In genomic region chr14:54116972-54117371, GRCh38 we compare ENCODE assay signal across 21 cellular contexts.
A peak's percentile ranks its signal among the peaks of the same experiment; 100 is the strongest.
DNase-seq lines count a peak whose midpoint lies in the region; ATAC-seq, FAIRE-seq and TF ChIP-seq lines count a peak whose summit lies in the region.
"Had no signal": no experiment of that assay in that cellular context is flagged by ENCODE, and none has a peak within 500 bp of the region (broad histone marks: within the 10 kb centered on the region; RNA-seq: fewer than 3 reads in every experiment).

No MANE protein-coding gene starts in this region.

- H3K4me1 ChIP-seq in HepG2 (ENCODE audit: insufficient read depth, low read length) (peaks cover 66% of the 10 kb centered on the region), right lobe of liver (peaks cover 0 to 2% (median 0%) of the 10 kb centered on the region in 4 donors), SJSA1 (replicated peaks) (peaks cover 31% of the 10 kb centered on the region)
- no peaks in the 10 kb centered on the region for H3K4me1 ChIP-seq in CD8-positive, alpha-beta memory T cell (ENCODE audit: insufficient read depth, low read length)
- H3K4me1 ChIP-seq: BLaER1 treated with 17β-estradiol and CSF1 and Interleukin-3, amounts not matched to agents 10 nM and 100 nM; gastroesophageal sphincter; right atrium auricular region had no signal

- no peaks in the 10 kb centered on the region for H3K79me2 ChIP-seq in HepG2 (ENCODE audit: insufficient read depth, low read length)

- TF ChIP-seq CTCF in HepG2 (CRISPR knock-in tag; IDR thresholded peaks at IDR 0.05), result no peak
- TF ChIP-seq CTCF in right lobe of liver (IDR thresholded peaks at IDR 0.05), result no peak
- TF ChIP-seq CTCF in fibroblast of mammary gland (conservative IDR thresholded peaks at IDR 0.05; ENCODE audit: control insufficient read depth, insufficient read depth, low read depth, low read length), result no peak

- ATAC-seq in HepG2, result no peak
- no peak for ATAC-seq in right lobe of liver
- ATAC-seq in HG02798 (IDR thresholded peaks at IDR 0.05; ENCODE audit: poor library complexity, unreplicated experiment), result no peak
- no peak for ATAC-seq in HG03108 (IDR thresholded peaks at IDR 0.05; ENCODE audit: unreplicated experiment)
- ATAC-seq: activated CD8-positive, alpha-beta memory T cell treated with anti-CD3 and anti-CD28 coated beads, Interleukin-2, amount 10 ng/mL, durations not matched to agents 7 days and 5 days; gastroesophageal sphincter had no signal

- no peak overlapping the region for H3K27ac Mint-ChIP-seq in CD8-positive, alpha-beta memory T cell
- H3K27ac Mint-ChIP-seq: activated CD4-positive, alpha-beta T cell treated with anti-CD3 and anti-CD28 coated beads, Interleukin-2, amount 10 ng/mL, durations not matched to agents 24 days and 14 days; activated CD8-positive, alpha-beta memory T cell treated with anti-CD3 and anti-CD28 coated beads, Interleukin-2, amount 10 ng/mL, durations not matched to agents 7 days and 5 days; activated naive CD8-positive, alpha-beta T cell treated with anti-CD3 and anti-CD28 coated beads for 36 hours had no signal

- H3K27me3 Mint-ChIP-seq in CD8-positive, alpha-beta memory T cell, result peaks cover 0 to 3% of the 10 kb centered on the region in 2 donors
- H3K27me3 Mint-ChIP-seq: activated CD4-positive, alpha-beta T cell treated with anti-CD3 and anti-CD28 coated beads, Interleukin-2, amount 10 ng/mL, durations not matched to agents 24 days and 14 days had no signal

- DNase-seq in HepG2 (ENCODE audit: low spot score) (peak; percentile 66), right lobe of liver (no peak), SJSA1 (ENCODE audit: low read depth in 1 of 2, low spot score in 2 of 2) (peak in 1 of 2 experiments; percentile 14), fibroblast of mammary gland (ENCODE audit: low read depth) (peak; percentile 24), KBM-7 (no peak)
- no peak for DNase-seq in CD8-positive, alpha-beta memory T cell
- DNase-seq: activated CD4-positive, alpha-beta T cell treated with anti-CD3 and anti-CD28 coated beads, Interleukin-2, amount 10 ng/mL, durations not matched to agents 24 days and 14 days; activated CD8-positive, alpha-beta memory T cell treated with anti-CD3 and anti-CD28 coated beads, Interleukin-2, amount 10 ng/mL, durations not matched to agents 7 days and 5 days; activated naive CD8-positive, alpha-beta T cell treated with anti-CD3 and anti-CD28 coated beads for 36 hours; erythroblast; NCI-H1436; SHP77; stimulated activated CD8-positive, alpha-beta memory T cell treated with anti-CD3 and anti-CD28 coated beads, Interleukin-4, amount 100 ng/mL, for 48 hours had no signal

- no peak overlapping the region for H3K9ac ChIP-seq in HepG2 (ENCODE audit: insufficient read depth, low read depth, low read length)
- H3K9ac ChIP-seq: BLaER1 treated with 17β-estradiol and CSF1 and Interleukin-3, amounts not matched to agents 10 nM and 100 nM had no signal

- no TSS peak for BruUV-seq in HepG2 (replicated peaks; lab: Mats Ljungman, UMichigan)

- POLR2A ChIA-PET in HepG2 (lab: Yijun Ruan, JAX), result interaction anchor here (1.0 to 3.2 kb wide), 8 partner anchors 8 to 163 kb away, joined by 4 to 33 read pairs (median 12); partner anchors contain the start of gene BMP4
- POLR2A ChIA-PET in CD8-positive, alpha-beta memory T cell (lab: Charles Lee), result no interaction called here

- H3K4me3 Mint-ChIP-seq in CD8-positive, alpha-beta memory T cell, result no peak overlapping the region
- H3K4me3 Mint-ChIP-seq: activated CD4-positive, alpha-beta T cell treated with anti-CD3 and anti-CD28 coated beads, Interleukin-2, amount 10 ng/mL, durations not matched to agents 24 days and 14 days; activated CD8-positive, alpha-beta memory T cell treated with anti-CD3 and anti-CD28 coated beads, Interleukin-2, amount 10 ng/mL, durations not matched to agents 7 days and 5 days; activated naive CD8-positive, alpha-beta T cell treated with anti-CD3 and anti-CD28 coated beads for 36 hours had no signal

- TF ChIP-seq POLR2A in HepG2 (IDR thresholded peaks at IDR 0.05; ENCODE audit: insufficient read depth in 1 of 2, low read depth in 2 of 2, low read length in 2 of 2), result no peak
- TF ChIP-seq POLR2A in right lobe of liver (IDR thresholded peaks at IDR 0.05), result no peak

- H3K27me3 ChIP-seq in HepG2 (ENCODE audit: control insufficient read depth in 1 of 2, insufficient read depth in 2 of 2, low read length in 2 of 2) (no peaks in the 10 kb centered on the region), right lobe of liver (no peaks in the 10 kb centered on the region), SJSA1 (replicated peaks) (no peaks in the 10 kb centered on the region)
- H3K27me3 ChIP-seq in CD8-positive, alpha-beta memory T cell (ENCODE audit: insufficient read depth, low read length, poor library complexity, severe bottlenecking), result no peaks in the 10 kb centered on the region
- H3K27me3 ChIP-seq: BLaER1 treated with 17β-estradiol and CSF1 and Interleukin-3, amounts not matched to agents 10 nM and 100 nM; gastroesophageal sphincter; right atrium auricular region had no signal

- CTCF ChIA-PET in HepG2 (lab: Yijun Ruan, JAX; ENCODE audit: low intra/inter-chr PET ratio, low total read pairs), result no interaction called here
- CTCF ChIA-PET in CD8-positive, alpha-beta memory T cell (lab: Charles Lee), result no interaction called here

- H3K27ac ChIP-seq in HepG2 (ENCODE audit: extremely low read length, insufficient read depth, low read length), result peak overlapping the region; percentile 23
- H3K27ac ChIP-seq in right lobe of liver, result no peak overlapping the region
- H3K27ac ChIP-seq in SJSA1, result peak overlapping the region; percentile 39; the same call in 1 of the 2 replicates
- H3K27ac ChIP-seq in CD8-positive, alpha-beta memory T cell (ENCODE audit: low read depth, low read length), result no peak overlapping the region
- H3K27ac ChIP-seq: BLaER1 treated with 17β-estradiol and CSF1 and Interleukin-3, amounts not matched to agents 10 nM and 100 nM; gastroesophageal sphincter; right atrium auricular region had no signal

- no peaks in the 10 kb centered on the region for H3K36me3 ChIP-seq in HepG2 (replicated peaks in 1 of 2; ENCODE audit: control insufficient read depth in 1 of 2, insufficient read depth in 2 of 2, low read length in 2 of 2)
- H3K36me3 ChIP-seq in right lobe of liver, result no peaks in the 10 kb centered on the region
- no peaks in the 10 kb centered on the region for H3K36me3 ChIP-seq in SJSA1
- no peaks in the 10 kb centered on the region for H3K36me3 ChIP-seq in CD8-positive, alpha-beta memory T cell (ENCODE audit: insufficient read depth, low read length)
- H3K36me3 ChIP-seq: BLaER1 treated with 17β-estradiol and CSF1 and Interleukin-3, amounts not matched to agents 10 nM and 100 nM; gastroesophageal sphincter; right atrium auricular region had no signal

- no peak for TF ChIP-seq RAD21 in HepG2 (CRISPR knock-in tag; IDR thresholded peaks at IDR 0.05)

- TF ChIP-seq EP300 in HepG2 (IDR thresholded peaks at IDR 0.05; ENCODE audit: low read depth in 2 of 2, low read length in 2 of 2) (no peak), HepG2 (CRISPR knock-in tag; IDR thresholded peaks at IDR 0.05; ENCODE audit: borderline replicate concordance) (no peak)

- no peak overlapping the region for H2AFZ ChIP-seq in HepG2 (ENCODE audit: low read length)

- H3K9me3 Mint-ChIP-seq in CD8-positive, alpha-beta memory T cell, result peaks cover 0 to 3% (median 0%) of the 10 kb centered on the region in 5 donors
- H3K9me3 Mint-ChIP-seq: activated naive CD8-positive, alpha-beta T cell treated with anti-CD3 and anti-CD28 coated beads for 36 hours had no signal

- H3K4me3 ChIP-seq in HepG2 (replicated peaks in 1 of 3; ENCODE audit: insufficient read depth in 1 of 3, low read depth in 2 of 3, low read length in 3 of 3) (no peak overlapping the region), right lobe of liver (no peak overlapping the region), SJSA1 (no peak overlapping the region), fibroblast of mammary gland (ENCODE audit: control insufficient read depth, low read depth, low read length) (no peak overlapping the region)
- no peak overlapping the region for H3K4me3 ChIP-seq in CD8-positive, alpha-beta memory T cell (ENCODE audit: low read length)
- H3K4me3 ChIP-seq: BLaER1 treated with 17β-estradiol and CSF1 and Interleukin-3, amounts not matched to agents 10 nM and 100 nM; gastroesophageal sphincter; right atrium auricular region had no signal

- 64% methylated on average over 2 of the region's 2 CpGs for WGBS in HepG2 (ENCODE audit: low lambda C conversion rate)
- 80% methylated on average over 2 of the region's 2 CpGs for WGBS in right lobe of liver (ENCODE audit: insufficient coverage, low coverage, low lambda C conversion rate, missing lambda C conversion rate)

- H3K4me1 Mint-ChIP-seq in CD8-positive, alpha-beta memory T cell, result no peaks in the 10 kb centered on the region
- H3K4me1 Mint-ChIP-seq: activated CD4-positive, alpha-beta T cell treated with anti-CD3 and anti-CD28 coated beads, Interleukin-2, amount 10 ng/mL, durations not matched to agents 24 days and 14 days; activated CD8-positive, alpha-beta memory T cell treated with anti-CD3 and anti-CD28 coated beads, Interleukin-2, amount 10 ng/mL, durations not matched to agents 7 days and 5 days had no signal

- H3K9me3 ChIP-seq in HepG2 (ENCODE audit: low read length) (no peaks in the 10 kb centered on the region), right lobe of liver (no peaks in the 10 kb centered on the region), SJSA1 (replicated peaks) (no peaks in the 10 kb centered on the region)
- no peaks in the 10 kb centered on the region for H3K9me3 ChIP-seq in CD8-positive, alpha-beta memory T cell (ENCODE audit: low read length)
- H3K9me3 ChIP-seq: gastroesophageal sphincter, right atrium auricular region had no signal

- no peaks in the 10 kb centered on the region for H3K36me3 Mint-ChIP-seq in CD8-positive, alpha-beta memory T cell
- H3K36me3 Mint-ChIP-seq: activated CD8-positive, alpha-beta memory T cell treated with anti-CD3 and anti-CD28 coated beads, Interleukin-2, amount 10 ng/mL, durations not matched to agents 7 days and 5 days; activated naive CD8-positive, alpha-beta T cell treated with anti-CD3 and anti-CD28 coated beads for 36 hours had no signal

- no peak for FAIRE-seq in HepG2 (lab: Jason Lieb, UNC)
- FAIRE-seq: A204.1, D721Med, G401.6 had no signal

- H4K20me1 ChIP-seq in HepG2 (ENCODE audit: insufficient read depth, low read length), result no peaks in the 10 kb centered on the region
- H4K20me1 ChIP-seq: BLaER1 treated with 17β-estradiol and CSF1 and Interleukin-3, amounts not matched to agents 10 nM and 100 nM had no signal

- no peak overlapping the region for H3K4me2 ChIP-seq in HepG2 (ENCODE audit: low read depth, low read length)
- H3K4me2 ChIP-seq: BLaER1 treated with 17β-estradiol and CSF1 and Interleukin-3, amounts not matched to agents 10 nM and 100 nM had no signal

- intact Hi-C loops in HepG2 (cut with micrococcal nuclease; ENCODE audit: unreplicated experiment) (no loop called here), right lobe of liver (cut with DNase I) (no loop called here)

- in situ Hi-C loops in HepG2 (cut with HindIII; ENCODE audit: extremely low pct_ligation_motif_present, low pct_unique_long_range_greater_than_20kb), result no loop called here
- in situ Hi-C loops in KBM-7 (cut with MboI; ENCODE audit: low pct_unique_long_range_greater_than_20kb, low sequenced_read_pairs), result no loop called here

TF ChIP-seq in HepG2, 621 proteins besides CTCF, POLR2A, EP300 and RAD21 (continues in another document):
- TF ChIP-seq NFYB (CRISPR knock-in tag; IDR thresholded peaks at IDR 0.05) (no peak), GATAD2A (CRISPR knock-in tag; IDR thresholded peaks at IDR 0.05) (0 out of 2 replicates have a peak, but pooled peaks have one; percentile 8)

Comparison
In these comparisons a context has a peak if more than half of its experiments do, and no peak if none do; other contexts are left out.
1. DNase-seq: peak in HepG2 (single experiment) and fibroblast of mammary gland (single experiment); none in right lobe of liver (0 of 3), KBM-7 (single experiment) and CD8-positive, alpha-beta memory T cell (0 of 5).
2. H3K27ac ChIP-seq: peak in HepG2 (single experiment) and SJSA1 (single experiment); none in right lobe of liver (0 of 3) and CD8-positive, alpha-beta memory T cell (single experiment).